In genomic region chr4:15882675-15883086, GRCh38 we compare ENCODE assay signal across 1 cellular context.
TF ChIP-seq lines count a peak whose summit lies in the region.

No MANE protein-coding gene starts in this region.

TF ChIP-seq in GM23338, 12 proteins besides CTCF, POLR2A, EP300 and RAD21:
- TF ChIP-seq ZNF462 (CRISPR knock-in tag; IDR thresholded peaks at IDR 0.05) (peak; percentile 91), POLR2AphosphoS5 (IDR thresholded peaks at IDR 0.05; ENCODE audit: low read depth) (no peak), EZH2phosphoT487 (IDR thresholded peaks at IDR 0.05; ENCODE audit: unreplicated experiment) (no peak)
